22 cellular contexts compared by ENCODE assay signal in the genomic region with DNA sequence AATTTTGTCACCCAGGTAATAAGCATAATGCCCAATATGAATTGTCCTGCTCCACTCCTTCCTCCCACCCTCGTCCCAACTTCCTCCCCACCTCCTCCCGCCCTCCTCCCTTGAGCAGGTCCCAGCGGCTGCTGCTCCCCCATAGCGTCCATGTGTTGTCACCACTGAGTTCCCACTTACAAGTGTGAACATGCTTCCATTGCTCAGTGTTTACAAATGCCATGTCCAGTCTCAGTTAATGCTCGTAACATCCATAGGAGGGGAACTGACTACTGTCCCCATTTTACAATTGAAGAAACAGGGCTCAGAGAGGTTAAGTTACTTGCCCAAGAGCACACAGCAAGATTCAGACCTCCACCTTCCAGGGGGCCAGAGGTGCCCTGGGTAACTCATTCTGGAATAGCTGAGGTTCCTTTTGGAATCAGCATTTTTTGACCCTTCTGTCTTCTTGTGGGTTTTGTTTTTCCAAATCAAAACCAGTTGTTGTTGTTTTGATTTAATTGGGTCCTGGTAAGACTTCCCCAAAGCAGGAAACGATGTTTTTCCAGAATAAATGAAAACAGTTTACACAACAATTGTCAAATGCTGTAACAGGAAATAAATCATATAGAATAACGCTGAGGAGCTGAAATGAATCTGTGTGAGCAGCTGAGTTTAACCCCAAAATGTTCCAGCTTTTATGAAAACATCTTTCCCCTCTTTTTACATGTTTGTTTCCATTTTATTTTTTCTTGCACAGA.
"Had no signal": no experiment of that assay in that cellular context is flagged by ENCODE, and none has a peak within 500 bp of the region (broad histone marks: within the 10 kb centered on the region; RNA-seq: fewer than 3 reads in every experiment).

No MANE protein-coding gene starts in this region.

- H3K4me1 ChIP-seq: breast epithelium, Peyer's patch had no signal

- H3K4me3 ChIP-seq: adrenal gland, breast epithelium, Peyer's patch, SK-N-MC had no signal

- H3K36me3 ChIP-seq: adrenal gland, breast epithelium, Peyer's patch, WERI-Rb-1 had no signal

- H3K27ac ChIP-seq: adrenal gland, Peyer's patch, SK-N-MC, WERI-Rb-1 had no signal

- ATAC-seq: activated CD4-positive, alpha-beta T cell treated with anti-CD3 and anti-CD28 coated beads for 36 hours; activated CD8-positive, alpha-beta T cell treated with anti-CD3 and anti-CD28 coated beads for 36 hours; T-cell had no signal

- H3K9me3 ChIP-seq: adrenal gland, breast epithelium, Peyer's patch had no signal

- H3K27me3 ChIP-seq: adrenal gland, breast epithelium, Peyer's patch had no signal

- DNase-seq: activated CD4-positive, alpha-beta T cell treated with anti-CD3 and anti-CD28 coated beads for 36 hours; activated CD8-positive, alpha-beta memory T cell treated with anti-CD3 and anti-CD28 coated beads, Interleukin-2, amount 50 U/mL, for 48 hours; activated CD8-positive, alpha-beta T cell treated with anti-CD3 and anti-CD28 coated beads for 36 hours; activated naive CD4-positive, alpha-beta T cell treated with anti-CD3 and anti-CD28 coated beads, Interleukin-2, amount 50 U/mL, for 16 hours; activated naive CD8-positive, alpha-beta T cell treated with anti-CD3 and anti-CD28 coated beads, Interleukin-2, amount 10 ng/mL, durations not matched to agents 7 days and 5 days; activated T-cell treated with anti-CD3 and anti-CD28 coated beads, Interleukin-2, amount 50 U/mL, for 1 hour; adrenal gland; anterior cingulate cortex; central memory CD4-positive, alpha-beta T cell; KG1; NCI-H1048; NCI-H146; NCI-H187 treated with DMSO at 0.1 percent for 48 hours; NCI-H2081 treated with DMSO at 0.1 percent for 48 hours; NCI-H446; NCI-H524; Peyer's patch; T-cell; T-helper 2 cell; WERI-Rb-1 had no signal
